29 cellular contexts compared by ENCODE assay signal in the genomic region with DNA sequence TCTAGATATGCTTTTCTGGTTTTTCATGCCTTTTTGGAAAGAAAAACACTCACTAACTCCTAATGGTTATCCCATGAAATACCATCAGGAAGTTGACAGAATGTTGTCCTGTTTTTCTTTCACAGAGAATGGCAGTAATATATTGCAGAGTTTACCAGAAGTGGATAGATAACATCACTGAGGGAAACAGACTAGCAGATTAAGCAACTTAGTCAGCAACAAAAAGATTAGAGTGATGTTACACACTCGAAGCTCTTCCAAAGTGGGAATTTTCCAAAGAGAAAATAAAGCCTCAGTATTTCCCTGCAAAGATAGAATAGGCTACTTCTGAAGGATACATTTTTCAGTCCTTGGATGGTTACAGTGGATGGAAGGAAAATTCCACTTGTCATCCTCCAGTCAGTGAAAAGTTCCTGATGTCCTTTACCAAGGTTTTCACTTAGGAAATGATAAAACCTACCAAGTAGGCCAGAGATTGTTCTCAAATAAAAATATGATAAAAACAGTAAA. TPM values are rescaled to one million over a fixed set of nuclear protein-coding genes. Genes with fewer than 3 reads are reported as not detected.
"Had no signal": no experiment of that assay in that cellular context is flagged by ENCODE, and none has a peak within 500 bp of the region (broad histone marks: within the 10 kb centered on the region; RNA-seq: fewer than 3 reads in every experiment).

No MANE protein-coding gene starts in this region.

- H3K36me3 ChIP-seq: neutrophil, pancreas, prostate gland, right lobe of liver, sigmoid colon, stomach, thoracic aorta, thyroid gland, tibial nerve, upper lobe of left lung, vagina had no signal

- ATAC-seq: natural killer cell treated with Interleukin-12 subunit alpha and Interleukin-12 subunit beta and Interleukin-15 and Interleukin-18, amount 100 ng/mL, for 72 hours; pancreas; right lobe of liver; stimulated activated effector memory CD8-positive, alpha-beta T cell treated with anti-CD3 and anti-CD28 coated beads, Interleukin-12 subunit alpha, Interleukin-12 subunit beta, amount 100 ng/mL, for 72 hours; stimulated activated naive B cell treated with anti-CD40 and anti-IgM and Interleukin-4, amounts not matched to agents 10 μg/mL and 1 μg/mL and 100 μg/mL, for 72 hours had no signal

- H3K4me3 ChIP-seq: pancreas, prostate gland, right lobe of liver, sigmoid colon, stomach, thoracic aorta, thyroid gland, tibial nerve, upper lobe of left lung, vagina had no signal

- H3K9me3 ChIP-seq: neutrophil, pancreas, prostate gland, right lobe of liver, sigmoid colon, stomach, thoracic aorta, thyroid gland, tibial nerve, upper lobe of left lung, vagina had no signal

- H3K27me3 ChIP-seq: neutrophil, pancreas, right lobe of liver, sigmoid colon, stomach, thyroid gland, tibial nerve, upper lobe of left lung, vagina had no signal

- DNase-seq: nephron progenitor cell; nucleus accumbens; pancreas; retina; right cardiac atrium; right lobe of liver; sigmoid colon; small intestine; stimulated activated CD4-positive, alpha-beta T cell treated with anti-CD3 and anti-CD28 coated beads, Interleukin-15, amount 100 ng/mL, for 24 hours; stimulated activated CD4-positive, alpha-beta T cell treated with anti-CD3 and anti-CD28 coated beads, Interleukin-2, amount 100 ng/mL, for 24 hours; stimulated activated CD4-positive, alpha-beta T cell treated with anti-CD3 and anti-CD28 coated beads, Interleukin-2, amount 100 ng/mL, for 48 hours; stimulated activated CD4-positive, alpha-beta T cell treated with anti-CD3 and anti-CD28 coated beads, Interleukin-4, amount 100 ng/mL, for 24 hours; stimulated activated naive B cell treated with anti-CD40 and anti-IgM and Interleukin-4, amounts not matched to agents 10 μg/mL and 1 μg/mL and 100 μg/mL, for 72 hours; stimulated activated naive CD4-positive, alpha-beta T cell treated with Interleukin-2 at 50 U/mL for 16 hours; stomach; thyroid gland; upper lobe of left lung had no signal

- H3K27ac ChIP-seq: neutrophil, pancreas, prostate gland, right lobe of liver, sigmoid colon, stomach, thoracic aorta, thyroid gland, tibial nerve, upper lobe of left lung, vagina had no signal

- H3K4me1 ChIP-seq: pancreas, prostate gland, right lobe of liver, stomach, thyroid gland, tibial nerve, upper lobe of left lung, vagina had no signal

RNA-seq across cellular contexts. Expression of a gene that starts 31.1 kb away (rescaled TPM):
- total RNA-seq: neural crest cell, osteocyte, posterior vena cava, temporal lobe, ureter, vagina had no signal
